In genomic region chr19:5212101-5212500, GRCh38 we compare ENCODE assay signal across 25 cellular contexts.
DNase-seq lines count a peak whose midpoint lies in the region; ATAC-seq and TF ChIP-seq lines count a peak whose summit lies in the region.
"Had no signal": no experiment of that assay in that cellular context is flagged by ENCODE, and none has a peak within 500 bp of the region (broad histone marks: within the 10 kb centered on the region; RNA-seq: fewer than 3 reads in every experiment).

No MANE protein-coding gene starts in this region.

- peak overlapping the region; percentile 61 for H2AK5ac ChIP-seq in neuronal stem cell (ENCODE audit: low read depth, low read length)

- peaks cover 15% of the 10 kb centered on the region for H3K79me1 ChIP-seq in neuronal stem cell (ENCODE audit: low read depth, low read length)

- H2BK120ac ChIP-seq in neuronal stem cell (ENCODE audit: low read depth, low read length) = no peak overlapping the region

- TF ChIP-seq POLR2A in breast epithelium (IDR thresholded peaks at IDR 0.05) = no peak

- no peak overlapping the region for H3K23ac ChIP-seq in neuronal stem cell (ENCODE audit: low read depth, low read length, poor library complexity)

- no peak overlapping the region for H4K8ac ChIP-seq in neuronal stem cell (ENCODE audit: low read depth, low read length)

- peak overlapping the region; percentile 56 for H2BK5ac ChIP-seq in neuronal stem cell (ENCODE audit: low read length)

- no peak overlapping the region for H3K14ac ChIP-seq in neuronal stem cell (ENCODE audit: low read length)

- peak overlapping the region; percentile 58 for H3K18ac ChIP-seq in neuronal stem cell (ENCODE audit: low read length)

- H3K4me2 ChIP-seq in mammary epithelial cell (ENCODE audit: insufficient read depth, low read depth, low read length) = no peak overlapping the region
- H3K4me2 ChIP-seq in PC-3 (ENCODE audit: low read length) = no peak overlapping the region
- no peak overlapping the region for H3K4me2 ChIP-seq in neuronal stem cell (ENCODE audit: insufficient read depth, low read length, poor library complexity, severe bottlenecking)
- H3K4me2 ChIP-seq: A549, BLaER1 had no signal

- POLR2A ChIA-PET in PC-3 (lab: Charles Lee; ENCODE audit: unreplicated experiment) = no interaction called here

- no peaks in the 10 kb centered on the region for H3F3A ChIP-seq in PC-3 (ENCODE audit: low read length, unreplicated experiment)

- H3K27ac ChIP-seq in mammary epithelial cell (ENCODE audit: insufficient read depth, low read depth, low read length) (no peak overlapping the region), breast epithelium (no peak overlapping the region), PC-3 (ENCODE audit: low read length) (no peak overlapping the region), neuronal stem cell (replicated peaks; ENCODE audit: low read length) (no peak overlapping the region)
- H3K27ac ChIP-seq: 22Rv1, A549, BLaER1 had no signal

- in situ Hi-C loops in mammary epithelial cell (cut with MboI; ENCODE audit: low sequenced_read_pairs in 2 of 2) = no loop called here

- DNase-seq in mammary epithelial cell (no peak), breast epithelium (ENCODE audit: low spot score in 2 of 2) (no peak), PC-3 (no peak), neuronal stem cell (ENCODE audit: low spot score) (no peak), Kasumi-1 (lab: John Stamatoyannopoulos, UW) (no peak)
- DNase-seq in stimulated activated CD4-positive, alpha-beta T cell treated with anti-CD3 and anti-CD28 coated beads, Interleukin-12 subunit alpha, Interleukin-12 subunit beta, amount 100 ng/mL, for 4 hours = no peak
- DNase-seq: ACHN; BE2C; C1 segment of cervical spinal cord; CD4-positive, alpha-beta memory T cell; CD4-positive, CD25-positive, alpha-beta regulatory T cell; CD8-positive, alpha-beta memory T cell; COR-L47; DMS 273 treated with DMSO at 0.1 percent for 48 hours; DMS153; DMS53; DMS79; DND-41; EL; GDM1 had no signal

- H4K91ac ChIP-seq in neuronal stem cell (ENCODE audit: low read depth, low read length, poor library complexity) = no peak overlapping the region

- no peak overlapping the region for H2BK15ac ChIP-seq in neuronal stem cell (ENCODE audit: low read length)

- H3K4me3 ChIP-seq in mammary epithelial cell (replicated peaks in 1 of 3; ENCODE audit: insufficient read depth in 1 of 3, low read depth in 2 of 3, low read length in 3 of 3) (no peak overlapping the region), breast epithelium (no peak overlapping the region), PC-3 (ENCODE audit: low read length) (no peak overlapping the region), neuronal stem cell (ENCODE audit: low read length in 2 of 2) (no peak overlapping the region)
- H3K4me3 ChIP-seq: A549, BLaER1, GM12878 had no signal

- H4K20me1 ChIP-seq in mammary epithelial cell (ENCODE audit: insufficient read depth, low read length) (no peaks in the 10 kb centered on the region), PC-3 (ENCODE audit: low read length) (no peaks in the 10 kb centered on the region)
- H4K20me1 ChIP-seq: BLaER1 had no signal

- H3K9ac ChIP-seq in mammary epithelial cell (ENCODE audit: insufficient read depth, low read length) (no peak overlapping the region), PC-3 (ENCODE audit: low read length) (no peak overlapping the region), neuronal stem cell (ENCODE audit: low read depth, low read length, poor library complexity) (no peak overlapping the region)
- H3K9ac ChIP-seq: BLaER1 had no signal

- no peaks in the 10 kb centered on the region for H3K27me3 ChIP-seq in mammary epithelial cell (ENCODE audit: insufficient read depth, low read length)
- H3K27me3 ChIP-seq in breast epithelium = no peaks in the 10 kb centered on the region
- no peaks in the 10 kb centered on the region for H3K27me3 ChIP-seq in PC-3 (ENCODE audit: low read length)
- H3K27me3 ChIP-seq in neuronal stem cell (ENCODE audit: control insufficient read depth in 3 of 3, insufficient read depth in 3 of 3, low read depth in 1 of 3, low read length in 3 of 3) = no peaks in the 10 kb centered on the region
- H3K27me3 ChIP-seq: BE2C, BLaER1 had no signal

- BruUV-seq in mammary epithelial cell (replicated peaks; lab: Mats Ljungman, UMichigan) (TSS peak; percentile 19), PC-3 (replicated peaks; lab: Mats Ljungman, UMichigan) (TSS peak; percentile 41)

- ATAC-seq in PC-3 = no peak
- no peak for ATAC-seq in HG03342 (IDR thresholded peaks at IDR 0.05; ENCODE audit: unreplicated experiment)
- ATAC-seq: A549, GM12878 had no signal

- peak overlapping the region; percentile 32 for H2BK12ac ChIP-seq in neuronal stem cell (ENCODE audit: low read length)

- no peak overlapping the region for H2AFZ ChIP-seq in mammary epithelial cell (ENCODE audit: low read depth, low read length)
- H2AFZ ChIP-seq in PC-3 (ENCODE audit: low read length) = no peak overlapping the region
- H2AFZ ChIP-seq in neuronal stem cell (ENCODE audit: low read length) = no peak overlapping the region

- no peaks in the 10 kb centered on the region for H3K36me3 ChIP-seq in mammary epithelial cell (ENCODE audit: insufficient read depth, low read length)
- peaks cover 10% of the 10 kb centered on the region for H3K36me3 ChIP-seq in breast epithelium
- peaks cover 60% of the 10 kb centered on the region for H3K36me3 ChIP-seq in PC-3 (ENCODE audit: low read depth, low read length)
- H3K36me3 ChIP-seq in neuronal stem cell (replicated peaks in 1 of 2; ENCODE audit: control insufficient read depth in 2 of 2, insufficient read depth in 2 of 2, low read length in 2 of 2) = peaks cover 92 to 98% of the 10 kb centered on the region in 2 donors

- H3K9me3 ChIP-seq in mammary epithelial cell (replicated peaks; ENCODE audit: insufficient read depth, low read length) (no peaks in the 10 kb centered on the region), breast epithelium (no peaks in the 10 kb centered on the region), PC-3 (ENCODE audit: low read length) (no peaks in the 10 kb centered on the region), neuronal stem cell (replicated peaks in 1 of 2; ENCODE audit: control insufficient read depth in 2 of 2, insufficient read depth in 1 of 2, low read depth in 1 of 2, low read length in 2 of 2) (peaks cover 24 to 49% of the 10 kb centered on the region in 2 donors)
- H3K9me3 ChIP-seq: A549, BE2C had no signal

- WGBS in mammary epithelial cell (ENCODE audit: low coverage, missing lambda C conversion rate) = 100% methylated on average over 1 of the region's 30 CpGs
- WGBS in neuronal stem cell (ENCODE audit: extremely low coverage in 2 of 2, insufficient read length in 2 of 2, insufficient replicate concordance in 1 of 2), 2 donors = no CpG with 5 or more reads among the region's 30 CpGs

- no peak overlapping the region for H3K4ac ChIP-seq in neuronal stem cell (ENCODE audit: low read length)

- no peaks in the 10 kb centered on the region for H3K4me1 ChIP-seq in mammary epithelial cell (ENCODE audit: insufficient read depth, low read length)
- no peaks in the 10 kb centered on the region for H3K4me1 ChIP-seq in breast epithelium
- H3K4me1 ChIP-seq in PC-3 (ENCODE audit: insufficient read depth, low read length) = no peaks in the 10 kb centered on the region
- H3K4me1 ChIP-seq in neuronal stem cell (ENCODE audit: control insufficient read depth in 2 of 2, insufficient read depth in 1 of 2, low read depth in 1 of 2, low read length in 2 of 2) = no peaks in the 10 kb centered on the region
- H3K4me1 ChIP-seq: A549, BE2C had no signal

- intact Hi-C loops in mammary epithelial cell (cut with micrococcal nuclease) = no loop called here
- intact Hi-C loops in breast epithelium (cut with DNase I; ENCODE audit: low total_unique reads) = no loop called here
- intact Hi-C loops in PC-3 (cut with micrococcal nuclease) = no loop called here

- CTCF ChIA-PET in mammary epithelial cell (lab: Charles Lee; ENCODE audit: low non-redundant PET) = no interaction called here
- CTCF ChIA-PET in PC-3 (lab: Charles Lee) = no interaction called here

- no peaks in the 10 kb centered on the region for H3K9me2 ChIP-seq in PC-3 (replicated peaks; ENCODE audit: low read length)

- dilution Hi-C loops in mammary epithelial cell (cut with HindIII; ENCODE audit: low sequenced_read_pairs) = no loop called here

- TF ChIP-seq CTCF in mammary epithelial cell (conservative IDR thresholded peaks at IDR 0.05 in 1 of 2, IDR thresholded peaks at IDR 0.05 in 1 of 2; ENCODE audit: extremely low read depth in 1 of 2, insufficient read depth in 1 of 2, low read depth in 1 of 2, low read length in 2 of 2) (no peak), breast epithelium (IDR thresholded peaks at IDR 0.05) (no peak), PC-3 (conservative IDR thresholded peaks at IDR 0.05; ENCODE audit: low read depth, low read length) (no peak)

- H3K79me2 ChIP-seq in mammary epithelial cell (ENCODE audit: insufficient read depth, low read length) = no peaks in the 10 kb centered on the region
- H3K79me2 ChIP-seq in PC-3 (ENCODE audit: low read length) = no peaks in the 10 kb centered on the region
